In the genomic region with DNA sequence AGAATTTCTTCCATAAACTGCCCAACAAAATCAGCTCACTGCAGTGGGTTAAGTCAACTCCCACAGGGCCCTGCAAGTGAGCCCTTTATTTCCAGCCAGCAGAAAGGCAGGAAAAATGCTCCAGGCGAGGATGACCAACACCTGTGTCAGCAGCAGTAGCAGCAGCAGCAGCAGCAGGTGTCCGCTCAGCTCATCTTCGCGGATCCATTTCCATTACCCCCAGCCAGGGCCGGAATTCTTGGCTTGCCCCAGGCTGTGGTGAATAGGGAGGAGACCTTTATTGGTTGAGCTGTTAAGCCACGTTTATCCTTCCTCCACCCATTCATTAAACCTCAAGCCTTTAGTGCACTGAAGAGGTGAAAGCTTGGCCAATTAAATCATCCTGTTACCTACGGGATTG, we compare ENCODE assay signal across 1 cellular context.
A peak's percentile ranks its signal among the peaks of the same experiment; 100 is the strongest.
TF ChIP-seq lines count a peak whose summit lies in the region.

No MANE protein-coding gene starts in this region.

TF ChIP-seq in WTC11, 78 proteins besides CTCF, POLR2A, EP300 and RAD21 (continued from another document):
- TF ChIP-seq ZBTB43 (CRISPR knock-in tag; IDR thresholded peaks at IDR 0.05), result no peak
- TF ChIP-seq ZNF425 (CRISPR knock-in tag; conservative IDR thresholded peaks at IDR 0.05), result no peak
- TF ChIP-seq SOX15 (CRISPR knock-in tag; IDR thresholded peaks at IDR 0.05), result no peak
- TF ChIP-seq TP53 (CRISPR knock-in tag; IDR thresholded peaks at IDR 0.05), result no peak
- TF ChIP-seq, protein P1, sequence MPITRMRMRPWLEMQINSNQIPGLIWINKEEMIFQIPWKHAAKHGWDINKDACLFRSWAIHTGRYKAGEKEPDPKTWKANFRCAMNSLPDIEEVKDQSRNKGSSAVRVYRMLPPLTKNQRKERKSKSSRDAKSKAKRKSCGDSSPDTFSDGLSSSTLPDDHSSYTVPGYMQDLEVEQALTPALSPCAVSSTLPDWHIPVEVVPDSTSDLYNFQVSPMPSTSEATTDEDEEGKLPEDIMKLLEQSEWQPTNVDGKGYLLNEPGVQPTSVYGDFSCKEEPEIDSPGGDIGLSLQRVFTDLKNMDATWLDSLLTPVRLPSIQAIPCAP (CRISPR knock-in tag; IDR thresholded peaks at IDR 0.05), result no peak
- 0 out of 2 replicates have a peak, but pooled peaks have one; percentile 32 for TF ChIP-seq SP1 (CRISPR knock-in tag; conservative IDR thresholded peaks at IDR 0.05)
- 0 out of 2 replicates have a peak, but pooled peaks have one; percentile 32 for TF ChIP-seq ETV6 (CRISPR knock-in tag; IDR thresholded peaks at IDR 0.05)
- TF ChIP-seq ATF1 (CRISPR knock-in tag; IDR thresholded peaks at IDR 0.05), result no peak
- TF ChIP-seq FOXJ3 (CRISPR knock-in tag; IDR thresholded peaks at IDR 0.05; ENCODE audit: borderline replicate concordance), result no peak
- TF ChIP-seq EMX1 (CRISPR knock-in tag; IDR thresholded peaks at IDR 0.05), result no peak
- TF ChIP-seq, protein P2, sequence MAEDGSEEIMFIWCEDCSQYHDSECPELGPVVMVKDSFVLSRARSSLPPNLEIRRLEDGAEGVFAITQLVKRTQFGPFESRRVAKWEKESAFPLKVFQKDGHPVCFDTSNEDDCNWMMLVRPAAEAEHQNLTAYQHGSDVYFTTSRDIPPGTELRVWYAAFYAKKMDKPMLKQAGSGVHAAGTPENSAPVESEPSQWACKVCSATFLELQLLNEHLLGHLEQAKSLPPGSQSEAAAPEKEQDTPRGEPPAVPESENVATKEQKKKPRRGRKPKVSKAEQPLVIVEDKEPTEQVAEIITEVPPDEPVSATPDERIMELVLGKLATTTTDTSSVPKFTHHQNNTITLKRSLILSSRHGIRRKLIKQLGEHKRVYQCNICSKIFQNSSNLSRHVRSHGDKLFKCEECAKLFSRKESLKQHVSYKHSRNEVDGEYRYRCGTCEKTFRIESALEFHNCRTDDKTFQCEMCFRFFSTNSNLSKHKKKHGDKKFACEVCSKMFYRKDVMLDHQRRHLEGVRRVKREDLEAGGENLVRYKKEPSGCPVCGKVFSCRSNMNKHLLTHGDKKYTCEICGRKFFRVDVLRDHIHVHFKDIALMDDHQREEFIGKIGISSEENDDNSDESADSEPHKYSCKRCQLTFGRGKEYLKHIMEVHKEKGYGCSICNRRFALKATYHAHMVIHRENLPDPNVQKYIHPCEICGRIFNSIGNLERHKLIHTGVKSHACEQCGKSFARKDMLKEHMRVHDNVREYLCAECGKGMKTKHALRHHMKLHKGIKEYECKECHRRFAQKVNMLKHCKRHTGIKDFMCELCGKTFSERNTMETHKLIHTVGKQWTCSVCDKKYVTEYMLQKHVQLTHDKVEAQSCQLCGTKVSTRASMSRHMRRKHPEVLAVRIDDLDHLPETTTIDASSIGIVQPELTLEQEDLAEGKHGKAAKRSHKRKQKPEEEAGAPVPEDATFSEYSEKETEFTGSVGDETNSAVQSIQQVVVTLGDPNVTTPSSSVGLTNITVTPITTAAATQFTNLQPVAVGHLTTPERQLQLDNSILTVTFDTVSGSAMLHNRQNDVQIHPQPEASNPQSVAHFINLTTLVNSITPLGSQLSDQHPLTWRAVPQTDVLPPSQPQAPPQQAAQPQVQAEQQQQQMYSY (CRISPR knock-in tag; IDR thresholded peaks at IDR 0.05), result peak; percentile 74
- TF ChIP-seq, protein P3, sequence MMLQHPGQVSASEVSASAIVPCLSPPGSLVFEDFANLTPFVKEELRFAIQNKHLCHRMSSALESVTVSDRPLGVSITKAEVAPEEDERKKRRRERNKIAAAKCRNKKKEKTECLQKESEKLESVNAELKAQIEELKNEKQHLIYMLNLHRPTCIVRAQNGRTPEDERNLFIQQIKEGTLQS (CRISPR knock-in tag; conservative IDR thresholded peaks at IDR 0.05), result no peak
- TF ChIP-seq ESRRA (CRISPR knock-in tag; IDR thresholded peaks at IDR 0.05; ENCODE audit: borderline replicate concordance), result no peak
- no peak for TF ChIP-seq FOXP1 (CRISPR knock-in tag; IDR thresholded peaks at IDR 0.05; ENCODE audit: borderline replicate concordance)
- TF ChIP-seq, protein P4, sequence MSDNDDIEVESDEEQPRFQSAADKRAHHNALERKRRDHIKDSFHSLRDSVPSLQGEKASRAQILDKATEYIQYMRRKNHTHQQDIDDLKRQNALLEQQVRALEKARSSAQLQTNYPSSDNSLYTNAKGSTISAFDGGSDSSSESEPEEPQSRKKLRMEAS (CRISPR knock-in tag; IDR thresholded peaks at IDR 0.05), result peak; percentile 46; the same call in 1 of the 2 replicates
- no peak for TF ChIP-seq NR1H2 (CRISPR knock-in tag; IDR thresholded peaks at IDR 0.05)
- TF ChIP-seq, protein P5, sequence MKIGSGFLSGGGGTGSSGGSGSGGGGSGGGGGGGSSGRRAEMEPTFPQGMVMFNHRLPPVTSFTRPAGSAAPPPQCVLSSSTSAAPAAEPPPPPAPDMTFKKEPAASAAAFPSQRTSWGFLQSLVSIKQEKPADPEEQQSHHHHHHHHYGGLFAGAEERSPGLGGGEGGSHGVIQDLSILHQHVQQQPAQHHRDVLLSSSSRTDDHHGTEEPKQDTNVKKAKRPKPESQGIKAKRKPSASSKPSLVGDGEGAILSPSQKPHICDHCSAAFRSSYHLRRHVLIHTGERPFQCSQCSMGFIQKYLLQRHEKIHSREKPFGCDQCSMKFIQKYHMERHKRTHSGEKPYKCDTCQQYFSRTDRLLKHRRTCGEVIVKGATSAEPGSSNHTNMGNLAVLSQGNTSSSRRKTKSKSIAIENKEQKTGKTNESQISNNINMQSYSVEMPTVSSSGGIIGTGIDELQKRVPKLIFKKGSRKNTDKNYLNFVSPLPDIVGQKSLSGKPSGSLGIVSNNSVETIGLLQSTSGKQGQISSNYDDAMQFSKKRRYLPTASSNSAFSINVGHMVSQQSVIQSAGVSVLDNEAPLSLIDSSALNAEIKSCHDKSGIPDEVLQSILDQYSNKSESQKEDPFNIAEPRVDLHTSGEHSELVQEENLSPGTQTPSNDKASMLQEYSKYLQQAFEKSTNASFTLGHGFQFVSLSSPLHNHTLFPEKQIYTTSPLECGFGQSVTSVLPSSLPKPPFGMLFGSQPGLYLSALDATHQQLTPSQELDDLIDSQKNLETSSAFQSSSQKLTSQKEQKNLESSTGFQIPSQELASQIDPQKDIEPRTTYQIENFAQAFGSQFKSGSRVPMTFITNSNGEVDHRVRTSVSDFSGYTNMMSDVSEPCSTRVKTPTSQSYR (CRISPR knock-in tag; IDR thresholded peaks at IDR 0.05), result no peak
- no peak for TF ChIP-seq TCF7 (CRISPR knock-in tag; IDR thresholded peaks at IDR 0.05; ENCODE audit: low read depth)
- no peak for TF ChIP-seq CDX4 (CRISPR knock-in tag; IDR thresholded peaks at IDR 0.05; ENCODE audit: borderline replicate concordance)
- no peak for TF ChIP-seq ZNF232 (CRISPR knock-in tag; IDR thresholded peaks at IDR 0.05)
- TF ChIP-seq, protein P6, sequence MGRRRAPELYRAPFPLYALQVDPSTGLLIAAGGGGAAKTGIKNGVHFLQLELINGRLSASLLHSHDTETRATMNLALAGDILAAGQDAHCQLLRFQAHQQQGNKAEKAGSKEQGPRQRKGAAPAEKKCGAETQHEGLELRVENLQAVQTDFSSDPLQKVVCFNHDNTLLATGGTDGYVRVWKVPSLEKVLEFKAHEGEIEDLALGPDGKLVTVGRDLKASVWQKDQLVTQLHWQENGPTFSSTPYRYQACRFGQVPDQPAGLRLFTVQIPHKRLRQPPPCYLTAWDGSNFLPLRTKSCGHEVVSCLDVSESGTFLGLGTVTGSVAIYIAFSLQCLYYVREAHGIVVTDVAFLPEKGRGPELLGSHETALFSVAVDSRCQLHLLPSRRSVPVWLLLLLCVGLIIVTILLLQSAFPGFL (CRISPR knock-in tag; IDR thresholded peaks at IDR 0.05; ENCODE audit: borderline replicate concordance), result no peak
- peak; percentile 50; the same call in 1 of the 2 replicates for TF ChIP-seq TEAD1 (CRISPR knock-in tag; IDR thresholded peaks at IDR 0.05)
- no peak for TF ChIP-seq ZNF396 (CRISPR knock-in tag; IDR thresholded peaks at IDR 0.05; ENCODE audit: borderline replicate concordance)
- TF ChIP-seq FOXK1 (CRISPR knock-in tag; IDR thresholded peaks at IDR 0.05), result 0 out of 2 replicates have a peak, but pooled peaks have one; percentile 58
- TF ChIP-seq CREM (CRISPR knock-in tag; IDR thresholded peaks at IDR 0.05), result 0 out of 2 replicates have a peak, but pooled peaks have one; percentile 37
- TF ChIP-seq ZNF423 (CRISPR knock-in tag; IDR thresholded peaks at IDR 0.05), result peak; percentile 65
- TF ChIP-seq NR2C2 (CRISPR knock-in tag; IDR thresholded peaks at IDR 0.05), result no peak
- TF ChIP-seq MXD4 (CRISPR knock-in tag; IDR thresholded peaks at IDR 0.05; ENCODE audit: borderline replicate concordance), result no peak
- no peak for TF ChIP-seq E2F4 (CRISPR knock-in tag; IDR thresholded peaks at IDR 0.05; ENCODE audit: borderline replicate concordance, low read depth)
- no peak for TF ChIP-seq MYBL2 (CRISPR knock-in tag; IDR thresholded peaks at IDR 0.05)
- TF ChIP-seq, protein P7, sequence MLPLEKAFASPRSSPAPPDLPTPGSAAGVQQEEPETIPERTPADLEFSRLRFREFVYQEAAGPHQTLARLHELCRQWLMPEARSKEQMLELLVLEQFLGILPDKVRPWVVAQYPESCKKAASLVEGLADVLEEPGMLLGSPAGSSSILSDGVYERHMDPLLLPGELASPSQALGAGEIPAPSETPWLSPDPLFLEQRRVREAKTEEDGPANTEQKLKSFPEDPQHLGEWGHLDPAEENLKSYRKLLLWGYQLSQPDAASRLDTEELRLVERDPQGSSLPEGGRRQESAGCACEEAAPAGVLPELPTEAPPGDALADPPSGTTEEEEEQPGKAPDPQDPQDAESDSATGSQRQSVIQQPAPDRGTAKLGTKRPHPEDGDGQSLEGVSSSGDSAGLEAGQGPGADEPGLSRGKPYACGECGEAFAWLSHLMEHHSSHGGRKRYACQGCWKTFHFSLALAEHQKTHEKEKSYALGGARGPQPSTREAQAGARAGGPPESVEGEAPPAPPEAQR (CRISPR knock-in tag; IDR thresholded peaks at IDR 0.05), result no peak
- no peak for TF ChIP-seq USF2 (CRISPR knock-in tag; IDR thresholded peaks at IDR 0.05)
- no peak for TF ChIP-seq NR3C1 (CRISPR knock-in tag; conservative IDR thresholded peaks at IDR 0.05; ENCODE audit: low read depth)
- TF ChIP-seq, protein P8, sequence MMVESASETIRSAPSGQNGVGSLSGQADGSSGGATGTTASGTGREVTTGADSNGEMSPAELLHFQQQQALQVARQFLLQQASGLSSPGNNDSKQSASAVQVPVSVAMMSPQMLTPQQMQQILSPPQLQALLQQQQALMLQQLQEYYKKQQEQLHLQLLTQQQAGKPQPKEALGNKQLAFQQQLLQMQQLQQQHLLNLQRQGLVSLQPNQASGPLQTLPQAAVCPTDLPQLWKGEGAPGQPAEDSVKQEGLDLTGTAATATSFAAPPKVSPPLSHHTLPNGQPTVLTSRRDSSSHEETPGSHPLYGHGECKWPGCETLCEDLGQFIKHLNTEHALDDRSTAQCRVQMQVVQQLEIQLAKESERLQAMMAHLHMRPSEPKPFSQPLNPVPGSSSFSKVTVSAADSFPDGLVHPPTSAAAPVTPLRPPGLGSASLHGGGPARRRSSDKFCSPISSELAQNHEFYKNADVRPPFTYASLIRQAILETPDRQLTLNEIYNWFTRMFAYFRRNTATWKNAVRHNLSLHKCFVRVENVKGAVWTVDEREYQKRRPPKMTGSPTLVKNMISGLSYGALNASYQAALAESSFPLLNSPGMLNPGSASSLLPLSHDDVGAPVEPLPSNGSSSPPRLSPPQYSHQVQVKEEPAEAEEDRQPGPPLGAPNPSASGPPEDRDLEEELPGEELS (CRISPR knock-in tag; IDR thresholded peaks at IDR 0.05), result no peak; the same call in 1 of the 2 replicates
- peak; percentile 28; the same call in 1 of the 2 replicates for TF ChIP-seq USF1 (CRISPR knock-in tag; IDR thresholded peaks at IDR 0.05)
- TF ChIP-seq ZNF317 (CRISPR knock-in tag; IDR thresholded peaks at IDR 0.05; ENCODE audit: borderline replicate concordance, low read depth), result no peak
